ENCODE assay signal across 1 cellular context in genomic region chr1:213987876-213988638, GRCh38.
A peak's percentile ranks its signal among the peaks of the same experiment; 100 is the strongest.
TF ChIP-seq lines count a peak whose summit lies in the region.

TSS of gene PROX1 (plus strand) at chr1:213987973. CDS start at chr1:213996536, 8,563 bp downstream.

TF ChIP-seq in HepG2, 621 proteins besides CTCF, POLR2A, EP300 and RAD21 (continued from another document and continues in another):
- peak; percentile 58 for TF ChIP-seq UBTF (CRISPR knock-in tag; IDR thresholded peaks at IDR 0.05)
- TF ChIP-seq NR2F6 (IDR thresholded peaks at IDR 0.05) = no peak
- TF ChIP-seq NR2F6 (CRISPR knock-in tag; IDR thresholded peaks at IDR 0.05) = no peak
- TF ChIP-seq ZBTB49 (CRISPR knock-in tag; IDR thresholded peaks at IDR 0.05; ENCODE audit: borderline replicate concordance) = no peak
- peak; percentile 8; the same call in 1 of the 2 replicates for TF ChIP-seq ZMYM3 (CRISPR knock-in tag; IDR thresholded peaks at IDR 0.05)
- TF ChIP-seq ZNF121 (CRISPR knock-in tag; IDR thresholded peaks at IDR 0.05) = no peak
- TF ChIP-seq YEATS4 (CRISPR knock-in tag; IDR thresholded peaks at IDR 0.05; ENCODE audit: borderline replicate concordance) = peak; percentile 36; the same call in 1 of the 2 replicates
- no peak for TF ChIP-seq NBN (conservative IDR thresholded peaks at IDR 0.05)
- no peak for TF ChIP-seq E2F2 (CRISPR knock-in tag; IDR thresholded peaks at IDR 0.05; ENCODE audit: borderline replicate concordance)
- TF ChIP-seq MTA3 (CRISPR knock-in tag; IDR thresholded peaks at IDR 0.05) = no peak
- TF ChIP-seq HNRNPH1 (optimal IDR thresholded peaks at IDR 0.05; ENCODE audit: low read depth, low read length) = no peak
- peak; percentile 67 for TF ChIP-seq XRCC5 (optimal IDR thresholded peaks at IDR 0.05; ENCODE audit: low read length)
- no peak for TF ChIP-seq U2AF2 (IDR thresholded peaks at IDR 0.05; ENCODE audit: low read depth, low read length)
- no peak for TF ChIP-seq TOPORS (CRISPR knock-in tag; IDR thresholded peaks at IDR 0.05)
- no peak for TF ChIP-seq ZNF75D (CRISPR knock-in tag; IDR thresholded peaks at IDR 0.05; ENCODE audit: borderline replicate concordance)
- TF ChIP-seq ZBTB20 (CRISPR knock-in tag; IDR thresholded peaks at IDR 0.05; ENCODE audit: borderline replicate concordance, low read depth) = no peak; the same call in none of the 2 replicates
- TF ChIP-seq ZNF839 (CRISPR knock-in tag; IDR thresholded peaks at IDR 0.05; ENCODE audit: borderline replicate concordance) = no peak
- no peak for TF ChIP-seq TP53 (CRISPR knock-in tag; conservative IDR thresholded peaks at IDR 0.05)
- no peak for TF ChIP-seq SOX6 (IDR thresholded peaks at IDR 0.05)
- TF ChIP-seq SOX6 (CRISPR knock-in tag; IDR thresholded peaks at IDR 0.05) = peak; percentile 56
- no peak for TF ChIP-seq ZNF235 (CRISPR knock-in tag; IDR thresholded peaks at IDR 0.05; ENCODE audit: borderline replicate concordance)
- no peak for TF ChIP-seq HBP1 (CRISPR knock-in tag; IDR thresholded peaks at IDR 0.05; ENCODE audit: low read depth)
- no peak for TF ChIP-seq IKZF4 (CRISPR knock-in tag; IDR thresholded peaks at IDR 0.05; ENCODE audit: borderline replicate concordance, low read depth, not compliant biosample characterization)
- TF ChIP-seq HOXD1 (CRISPR knock-in tag; IDR thresholded peaks at IDR 0.05) = 0 out of 2 replicates have a peak, but pooled peaks have one; percentile 19
- peak; percentile 30; the same call in 1 of the 2 replicates for TF ChIP-seq MXD3 (CRISPR knock-in tag; IDR thresholded peaks at IDR 0.05)
- TF ChIP-seq ZNF468 (CRISPR knock-in tag; IDR thresholded peaks at IDR 0.05) = peak; percentile 43; the same call in 1 of the 2 replicates
- no peak for TF ChIP-seq SYNCRIP (IDR thresholded peaks at IDR 0.05; ENCODE audit: insufficient read depth, low read depth, low read length)
- TF ChIP-seq THAP7 (CRISPR knock-in tag; IDR thresholded peaks at IDR 0.05) = no peak
- TF ChIP-seq ZNF407 (CRISPR knock-in tag; IDR thresholded peaks at IDR 0.05; ENCODE audit: not compliant biosample characterization) = no peak
- TF ChIP-seq ZNF747 (CRISPR knock-in tag; IDR thresholded peaks at IDR 0.05; ENCODE audit: borderline replicate concordance) = no peak
- TF ChIP-seq IRF9 (CRISPR knock-in tag; IDR thresholded peaks at IDR 0.05; ENCODE audit: borderline replicate concordance) = 0 out of 2 replicates have a peak, but pooled peaks have one; percentile 23
- 0 out of 2 replicates have a peak, but pooled peaks have one; percentile 18 for TF ChIP-seq GFI1 (CRISPR knock-in tag; IDR thresholded peaks at IDR 0.05; ENCODE audit: borderline replicate concordance)
- TF ChIP-seq ZNF44 (CRISPR knock-in tag; IDR thresholded peaks at IDR 0.05) = no peak
- TF ChIP-seq CREB1 (IDR thresholded peaks at IDR 0.05) = peak; percentile 71
- TF ChIP-seq CREB1 (CRISPR knock-in tag; IDR thresholded peaks at IDR 0.05) = peak; percentile 93
- TF ChIP-seq HOXA3 (CRISPR knock-in tag; IDR thresholded peaks at IDR 0.05) = peak; percentile 66
- no peak for TF ChIP-seq ISX (CRISPR knock-in tag; conservative IDR thresholded peaks at IDR 0.05)
- no peak for TF ChIP-seq THAP8 (CRISPR knock-in tag; IDR thresholded peaks at IDR 0.05; ENCODE audit: borderline replicate concordance)
- no peak for TF ChIP-seq NFATC3 (CRISPR knock-in tag; IDR thresholded peaks at IDR 0.05)
- TF ChIP-seq KDM1A (CRISPR knock-in tag; IDR thresholded peaks at IDR 0.05) = no peak
- 0 out of 2 replicates have a peak, but pooled peaks have one; percentile 46 for TF ChIP-seq ZNF678 (CRISPR knock-in tag; IDR thresholded peaks at IDR 0.05)
- TF ChIP-seq FOXC1 (CRISPR knock-in tag; IDR thresholded peaks at IDR 0.05; ENCODE audit: borderline replicate concordance) = 0 out of 2 replicates have a peak, but pooled peaks have one; percentile 58
- no peak for TF ChIP-seq HNF1B (CRISPR knock-in tag; IDR thresholded peaks at IDR 0.05)
